25 cellular contexts compared by ENCODE assay signal in genomic region chr15:78159395-78159794, GRCh38.
"Had no signal": no experiment of that assay in that cellular context is flagged by ENCODE, and none has a peak within 500 bp of the region (broad histone marks: within the 10 kb centered on the region; RNA-seq: fewer than 3 reads in every experiment).

No MANE protein-coding gene starts in this region.

- ATAC-seq: activated CD4-positive, alpha-beta T cell treated with anti-CD3 and anti-CD28 coated beads for 36 hours; activated CD8-positive, alpha-beta T cell treated with anti-CD3 and anti-CD28 coated beads, Interleukin-2, amount 10 ng/mL, durations not matched to agents 7 days and 5 days; activated naive CD8-positive, alpha-beta T cell treated with anti-CD3 and anti-CD28 coated beads, Interleukin-2, amount 50 U/mL, for 24 hours had no signal

- DNase-seq: activated CD4-positive, alpha-beta T cell treated with anti-CD3 and anti-CD28 coated beads for 36 hours; activated CD4-positive, alpha-beta T cell treated with anti-CD3 and anti-CD28 coated beads, Interleukin-2, amount 10 ng/mL, durations not matched to agents 7 days and 5 days; activated CD4-positive, alpha-beta T cell treated with anti-CD3 and anti-CD28 coated beads, Interleukin-2, amount 50 U/mL, for 48 hours; activated CD8-positive, alpha-beta memory T cell treated with anti-CD3 and anti-CD28 coated beads, Interleukin-2, amount 50 U/mL, for 48 hours; activated CD8-positive, alpha-beta T cell treated with anti-CD3 and anti-CD28 coated beads, Interleukin-2, amount 10 ng/mL, durations not matched to agents 7 days and 5 days; activated effector memory CD4-positive, alpha-beta T cell treated with Interleukin-2 at 50 U/mL for 16 hours; activated naive CD4-positive, alpha-beta T cell treated with anti-CD3 and anti-CD28 coated beads, Interleukin-2, amount 10 ng/mL, durations not matched to agents 7 days and 5 days; activated naive CD8-positive, alpha-beta T cell treated with anti-CD3 and anti-CD28 coated beads, Interleukin-2, amount 50 U/mL, for 24 hours; activated T-cell treated with anti-CD3 and anti-CD28 coated beads, Interleukin-2, amount 50 U/mL, for 48 hours; anterior cingulate cortex; Kasumi-1; KG1; MG63; NCI-H1048; NCI-H1105 treated with DMSO at 0.1 percent for 48 hours; NCI-H1436; NCI-H1694; NCI-H2029; NCI-H2171 treated with DMSO at 0.1 percent for 48 hours; NCI-H2227 treated with DMSO at 0.1 percent for 48 hours; NCI-H446; NCI-H524 treated with DMSO at 0.1 percent for 48 hours; OCI-M1; SHP77 treated with DMSO at 0.1 percent for 48 hours; SK-N-SH had no signal
